Comparison of ENCODE assay signal across 1 cellular context in the genomic region with DNA sequence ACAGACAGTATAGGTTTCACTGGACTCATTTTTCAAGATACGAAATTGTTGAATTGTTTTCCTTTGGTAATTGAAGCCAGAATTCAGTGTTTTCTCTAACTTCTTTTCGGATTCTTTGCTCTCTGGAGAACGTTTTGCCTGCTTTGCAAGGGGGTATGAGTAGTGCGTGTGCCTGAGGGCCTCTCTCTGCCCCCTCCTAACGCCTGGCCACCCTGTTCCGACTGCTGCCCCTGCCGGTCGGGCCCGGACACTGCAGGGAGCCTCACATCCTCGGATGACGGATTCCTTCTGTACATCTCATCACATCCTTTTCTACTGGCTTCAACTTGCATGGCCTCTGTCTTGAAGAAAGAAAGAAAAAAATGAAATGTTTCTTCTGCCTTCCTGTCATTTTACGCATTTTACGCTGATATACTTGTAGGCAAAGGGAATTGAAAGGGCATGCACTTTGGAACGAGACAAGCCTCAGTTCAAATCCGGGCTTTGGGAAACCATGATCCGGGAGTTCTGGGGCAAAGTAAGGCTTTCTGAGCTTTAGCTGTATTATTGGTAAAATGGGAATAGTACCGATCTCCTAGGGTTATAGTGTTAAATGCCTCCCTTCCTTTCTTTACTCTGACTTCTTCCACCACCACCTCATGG.
TF ChIP-seq lines count a peak whose summit lies in the region.

No MANE protein-coding gene starts in this region.

TF ChIP-seq in K562, 482 proteins besides CTCF, POLR2A, EP300 and RAD21 (continued from another document and continues in another):
- TF ChIP-seq, protein P1, sequence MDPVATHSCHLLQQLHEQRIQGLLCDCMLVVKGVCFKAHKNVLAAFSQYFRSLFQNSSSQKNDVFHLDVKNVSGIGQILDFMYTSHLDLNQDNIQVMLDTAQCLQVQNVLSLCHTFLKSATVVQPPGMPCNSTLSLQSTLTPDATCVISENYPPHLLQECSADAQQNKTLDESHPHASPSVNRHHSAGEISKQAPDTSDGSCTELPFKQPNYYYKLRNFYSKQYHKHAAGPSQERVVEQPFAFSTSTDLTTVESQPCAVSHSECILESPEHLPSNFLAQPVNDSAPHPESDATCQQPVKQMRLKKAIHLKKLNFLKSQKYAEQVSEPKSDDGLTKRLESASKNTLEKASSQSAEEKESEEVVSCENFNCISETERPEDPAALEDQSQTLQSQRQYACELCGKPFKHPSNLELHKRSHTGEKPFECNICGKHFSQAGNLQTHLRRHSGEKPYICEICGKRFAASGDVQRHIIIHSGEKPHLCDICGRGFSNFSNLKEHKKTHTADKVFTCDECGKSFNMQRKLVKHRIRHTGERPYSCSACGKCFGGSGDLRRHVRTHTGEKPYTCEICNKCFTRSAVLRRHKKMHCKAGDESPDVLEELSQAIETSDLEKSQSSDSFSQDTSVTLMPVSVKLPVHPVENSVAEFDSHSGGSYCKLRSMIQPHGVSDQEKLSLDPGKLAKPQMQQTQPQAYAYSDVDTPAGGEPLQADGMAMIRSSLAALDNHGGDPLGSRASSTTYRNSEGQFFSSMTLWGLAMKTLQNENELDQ (CRISPR knock-in tag; IDR thresholded peaks at IDR 0.05; ENCODE audit: borderline replicate concordance) = no peak
- TF ChIP-seq DIDO1 (tag; IDR thresholded peaks at IDR 0.05; ENCODE audit: low read depth) (no peak), ETS2 (tag; IDR thresholded peaks at IDR 0.05; ENCODE audit: borderline replicate concordance, poor library complexity, severe bottlenecking) (no peak), HNRNPK (IDR thresholded peaks at IDR 0.05; ENCODE audit: low read depth, low read length, poor library complexity, severe bottlenecking) (no peak), POU5F1 (IDR thresholded peaks at IDR 0.05; ENCODE audit: borderline replicate concordance, low read depth, low read length, partially characterized antibody) (no peak), MAZ (CRISPR knock-in tag; conservative IDR thresholded peaks at IDR 0.05 in 1 of 2, IDR thresholded peaks at IDR 0.05 in 1 of 2) (peak in 1 of 2 experiments; percentile 37; a peak in 1 of 4 replicates), ARID2 (IDR thresholded peaks at IDR 0.05) (no peak), ETV5 (CRISPR knock-in tag; IDR thresholded peaks at IDR 0.05; ENCODE audit: low read depth) (no peak), TAF9B (IDR thresholded peaks at IDR 0.05; ENCODE audit: partially characterized antibody) (no peak), ZNF717 (CRISPR knock-in tag; IDR thresholded peaks at IDR 0.05) (no peak), BRCA1 (IDR thresholded peaks at IDR 0.05) (no peak), BRCA1 (CRISPR knock-in tag; IDR thresholded peaks at IDR 0.05) (no peak), ZNF165 (CRISPR knock-in tag; IDR thresholded peaks at IDR 0.05; ENCODE audit: borderline replicate concordance) (no peak), BCL6 (CRISPR knock-in tag; IDR thresholded peaks at IDR 0.05) (no peak), ZNF175 (CRISPR knock-in tag; IDR thresholded peaks at IDR 0.05; ENCODE audit: low read depth) (no peak), MTA3 (IDR thresholded peaks at IDR 0.05; ENCODE audit: borderline replicate concordance) (0 out of 2 replicates have a peak, but pooled peaks have one; percentile 21), MBD2 (IDR thresholded peaks at IDR 0.05; ENCODE audit: borderline replicate concordance, low read depth) (no peak), GABPB1 (CRISPR knock-in tag; IDR thresholded peaks at IDR 0.05) (no peak), LARP7 (IDR thresholded peaks at IDR 0.05) (no peak), RCOR1 (IDR thresholded peaks at IDR 0.05; ENCODE audit: borderline replicate concordance in 1 of 2, low read depth in 2 of 2, low read length in 2 of 2) (0 out of 4 replicates have a peak, but pooled peaks of 1 of the 2 experiments have one; percentile 9), SREBF2 (CRISPR knock-in tag; IDR thresholded peaks at IDR 0.05) (no peak), ZFP1 (CRISPR knock-in tag; IDR thresholded peaks at IDR 0.05) (no peak), CC2D1A (IDR thresholded peaks at IDR 0.05) (no peak), ZNF695 (CRISPR knock-in tag; IDR thresholded peaks at IDR 0.05) (no peak), NCOA1 (IDR thresholded peaks at IDR 0.05; ENCODE audit: low read depth) (no peak)
- TF ChIP-seq, protein P2, sequence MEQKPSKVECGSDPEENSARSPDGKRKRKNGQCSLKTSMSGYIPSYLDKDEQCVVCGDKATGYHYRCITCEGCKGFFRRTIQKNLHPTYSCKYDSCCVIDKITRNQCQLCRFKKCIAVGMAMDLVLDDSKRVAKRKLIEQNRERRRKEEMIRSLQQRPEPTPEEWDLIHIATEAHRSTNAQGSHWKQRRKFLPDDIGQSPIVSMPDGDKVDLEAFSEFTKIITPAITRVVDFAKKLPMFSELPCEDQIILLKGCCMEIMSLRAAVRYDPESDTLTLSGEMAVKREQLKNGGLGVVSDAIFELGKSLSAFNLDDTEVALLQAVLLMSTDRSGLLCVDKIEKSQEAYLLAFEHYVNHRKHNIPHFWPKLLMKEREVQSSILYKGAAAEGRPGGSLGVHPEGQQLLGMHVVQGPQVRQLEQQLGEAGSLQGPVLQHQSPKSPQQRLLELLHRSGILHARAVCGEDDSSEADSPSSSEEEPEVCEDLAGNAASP (IDR thresholded peaks at IDR 0.05) = no peak
- TF ChIP-seq, protein P3, sequence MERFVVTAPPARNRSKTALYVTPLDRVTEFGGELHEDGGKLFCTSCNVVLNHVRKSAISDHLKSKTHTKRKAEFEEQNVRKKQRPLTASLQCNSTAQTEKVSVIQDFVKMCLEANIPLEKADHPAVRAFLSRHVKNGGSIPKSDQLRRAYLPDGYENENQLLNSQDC (CRISPR knock-in tag; IDR thresholded peaks at IDR 0.05) = no peak
- TF ChIP-seq, protein P4, sequence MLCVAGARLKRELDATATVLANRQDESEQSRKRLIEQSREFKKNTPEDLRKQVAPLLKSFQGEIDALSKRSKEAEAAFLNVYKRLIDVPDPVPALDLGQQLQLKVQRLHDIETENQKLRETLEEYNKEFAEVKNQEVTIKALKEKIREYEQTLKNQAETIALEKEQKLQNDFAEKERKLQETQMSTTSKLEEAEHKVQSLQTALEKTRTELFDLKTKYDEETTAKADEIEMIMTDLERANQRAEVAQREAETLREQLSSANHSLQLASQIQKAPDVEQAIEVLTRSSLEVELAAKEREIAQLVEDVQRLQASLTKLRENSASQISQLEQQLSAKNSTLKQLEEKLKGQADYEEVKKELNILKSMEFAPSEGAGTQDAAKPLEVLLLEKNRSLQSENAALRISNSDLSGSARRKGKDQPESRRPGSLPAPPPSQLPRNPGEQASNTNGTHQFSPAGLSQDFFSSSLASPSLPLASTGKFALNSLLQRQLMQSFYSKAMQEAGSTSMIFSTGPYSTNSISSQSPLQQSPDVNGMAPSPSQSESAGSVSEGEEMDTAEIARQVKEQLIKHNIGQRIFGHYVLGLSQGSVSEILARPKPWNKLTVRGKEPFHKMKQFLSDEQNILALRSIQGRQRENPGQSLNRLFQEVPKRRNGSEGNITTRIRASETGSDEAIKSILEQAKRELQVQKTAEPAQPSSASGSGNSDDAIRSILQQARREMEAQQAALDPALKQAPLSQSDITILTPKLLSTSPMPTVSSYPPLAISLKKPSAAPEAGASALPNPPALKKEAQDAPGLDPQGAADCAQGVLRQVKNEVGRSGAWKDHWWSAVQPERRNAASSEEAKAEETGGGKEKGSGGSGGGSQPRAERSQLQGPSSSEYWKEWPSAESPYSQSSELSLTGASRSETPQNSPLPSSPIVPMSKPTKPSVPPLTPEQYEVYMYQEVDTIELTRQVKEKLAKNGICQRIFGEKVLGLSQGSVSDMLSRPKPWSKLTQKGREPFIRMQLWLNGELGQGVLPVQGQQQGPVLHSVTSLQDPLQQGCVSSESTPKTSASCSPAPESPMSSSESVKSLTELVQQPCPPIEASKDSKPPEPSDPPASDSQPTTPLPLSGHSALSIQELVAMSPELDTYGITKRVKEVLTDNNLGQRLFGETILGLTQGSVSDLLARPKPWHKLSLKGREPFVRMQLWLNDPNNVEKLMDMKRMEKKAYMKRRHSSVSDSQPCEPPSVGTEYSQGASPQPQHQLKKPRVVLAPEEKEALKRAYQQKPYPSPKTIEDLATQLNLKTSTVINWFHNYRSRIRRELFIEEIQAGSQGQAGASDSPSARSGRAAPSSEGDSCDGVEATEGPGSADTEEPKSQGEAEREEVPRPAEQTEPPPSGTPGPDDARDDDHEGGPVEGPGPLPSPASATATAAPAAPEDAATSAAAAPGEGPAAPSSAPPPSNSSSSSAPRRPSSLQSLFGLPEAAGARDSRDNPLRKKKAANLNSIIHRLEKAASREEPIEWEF (CRISPR knock-in tag; IDR thresholded peaks at IDR 0.05) = no peak
- TF ChIP-seq, protein P5, sequence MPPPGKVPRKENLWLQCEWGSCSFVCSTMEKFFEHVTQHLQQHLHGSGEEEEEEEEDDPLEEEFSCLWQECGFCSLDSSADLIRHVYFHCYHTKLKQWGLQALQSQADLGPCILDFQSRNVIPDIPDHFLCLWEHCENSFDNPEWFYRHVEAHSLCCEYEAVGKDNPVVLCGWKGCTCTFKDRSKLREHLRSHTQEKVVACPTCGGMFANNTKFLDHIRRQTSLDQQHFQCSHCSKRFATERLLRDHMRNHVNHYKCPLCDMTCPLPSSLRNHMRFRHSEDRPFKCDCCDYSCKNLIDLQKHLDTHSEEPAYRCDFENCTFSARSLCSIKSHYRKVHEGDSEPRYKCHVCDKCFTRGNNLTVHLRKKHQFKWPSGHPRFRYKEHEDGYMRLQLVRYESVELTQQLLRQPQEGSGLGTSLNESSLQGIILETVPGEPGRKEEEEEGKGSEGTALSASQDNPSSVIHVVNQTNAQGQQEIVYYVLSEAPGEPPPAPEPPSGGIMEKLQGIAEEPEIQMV (tag; conservative IDR thresholded peaks at IDR 0.05; ENCODE audit: low read depth) = no peak
- TF ChIP-seq, protein P6, sequence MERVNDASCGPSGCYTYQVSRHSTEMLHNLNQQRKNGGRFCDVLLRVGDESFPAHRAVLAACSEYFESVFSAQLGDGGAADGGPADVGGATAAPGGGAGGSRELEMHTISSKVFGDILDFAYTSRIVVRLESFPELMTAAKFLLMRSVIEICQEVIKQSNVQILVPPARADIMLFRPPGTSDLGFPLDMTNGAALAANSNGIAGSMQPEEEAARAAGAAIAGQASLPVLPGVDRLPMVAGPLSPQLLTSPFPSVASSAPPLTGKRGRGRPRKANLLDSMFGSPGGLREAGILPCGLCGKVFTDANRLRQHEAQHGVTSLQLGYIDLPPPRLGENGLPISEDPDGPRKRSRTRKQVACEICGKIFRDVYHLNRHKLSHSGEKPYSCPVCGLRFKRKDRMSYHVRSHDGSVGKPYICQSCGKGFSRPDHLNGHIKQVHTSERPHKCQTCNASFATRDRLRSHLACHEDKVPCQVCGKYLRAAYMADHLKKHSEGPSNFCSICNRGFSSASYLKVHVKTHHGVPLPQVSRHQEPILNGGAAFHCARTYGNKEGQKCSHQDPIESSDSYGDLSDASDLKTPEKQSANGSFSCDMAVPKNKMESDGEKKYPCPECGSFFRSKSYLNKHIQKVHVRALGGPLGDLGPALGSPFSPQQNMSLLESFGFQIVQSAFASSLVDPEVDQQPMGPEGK (CRISPR knock-in tag; IDR thresholded peaks at IDR 0.05; ENCODE audit: borderline replicate concordance) = no peak
- TF ChIP-seq, protein P7, sequence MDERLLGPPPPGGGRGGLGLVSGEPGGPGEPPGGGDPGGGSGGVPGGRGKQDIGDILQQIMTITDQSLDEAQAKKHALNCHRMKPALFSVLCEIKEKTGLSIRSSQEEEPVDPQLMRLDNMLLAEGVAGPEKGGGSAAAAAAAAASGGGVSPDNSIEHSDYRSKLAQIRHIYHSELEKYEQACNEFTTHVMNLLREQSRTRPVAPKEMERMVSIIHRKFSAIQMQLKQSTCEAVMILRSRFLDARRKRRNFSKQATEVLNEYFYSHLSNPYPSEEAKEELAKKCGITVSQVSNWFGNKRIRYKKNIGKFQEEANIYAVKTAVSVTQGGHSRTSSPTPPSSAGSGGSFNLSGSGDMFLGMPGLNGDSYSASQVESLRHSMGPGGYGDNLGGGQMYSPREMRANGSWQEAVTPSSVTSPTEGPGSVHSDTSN (CRISPR knock-in tag; IDR thresholded peaks at IDR 0.05; ENCODE audit: low read depth) = no peak
- TF ChIP-seq, protein P7 (tag; conservative IDR thresholded peaks at IDR 0.05; ENCODE audit: low read depth) = no peak
- TF ChIP-seq, protein P8, sequence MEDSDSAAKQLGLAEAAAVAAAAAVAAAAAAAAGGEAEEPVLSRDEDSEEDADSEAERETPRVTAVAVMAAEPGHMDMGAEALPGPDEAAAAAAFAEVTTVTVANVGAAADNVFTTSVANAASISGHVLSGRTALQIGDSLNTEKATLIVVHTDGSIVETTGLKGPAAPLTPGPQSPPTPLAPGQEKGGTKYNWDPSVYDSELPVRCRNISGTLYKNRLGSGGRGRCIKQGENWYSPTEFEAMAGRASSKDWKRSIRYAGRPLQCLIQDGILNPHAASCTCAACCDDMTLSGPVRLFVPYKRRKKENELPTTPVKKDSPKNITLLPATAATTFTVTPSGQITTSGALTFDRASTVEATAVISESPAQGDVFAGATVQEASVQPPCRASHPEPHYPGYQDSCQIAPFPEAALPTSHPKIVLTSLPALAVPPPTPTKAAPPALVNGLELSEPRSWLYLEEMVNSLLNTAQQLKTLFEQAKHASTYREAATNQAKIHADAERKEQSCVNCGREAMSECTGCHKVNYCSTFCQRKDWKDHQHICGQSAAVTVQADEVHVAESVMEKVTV (CRISPR knock-in tag; IDR thresholded peaks at IDR 0.05) = 0 out of 2 replicates have a peak, but pooled peaks have one; percentile 5
- TF ChIP-seq, protein P9, sequence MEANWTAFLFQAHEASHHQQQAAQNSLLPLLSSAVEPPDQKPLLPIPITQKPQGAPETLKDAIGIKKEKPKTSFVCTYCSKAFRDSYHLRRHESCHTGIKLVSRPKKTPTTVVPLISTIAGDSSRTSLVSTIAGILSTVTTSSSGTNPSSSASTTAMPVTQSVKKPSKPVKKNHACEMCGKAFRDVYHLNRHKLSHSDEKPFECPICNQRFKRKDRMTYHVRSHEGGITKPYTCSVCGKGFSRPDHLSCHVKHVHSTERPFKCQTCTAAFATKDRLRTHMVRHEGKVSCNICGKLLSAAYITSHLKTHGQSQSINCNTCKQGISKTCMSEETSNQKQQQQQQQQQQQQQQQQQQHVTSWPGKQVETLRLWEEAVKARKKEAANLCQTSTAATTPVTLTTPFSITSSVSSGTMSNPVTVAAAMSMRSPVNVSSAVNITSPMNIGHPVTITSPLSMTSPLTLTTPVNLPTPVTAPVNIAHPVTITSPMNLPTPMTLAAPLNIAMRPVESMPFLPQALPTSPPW (CRISPR knock-in tag; IDR thresholded peaks at IDR 0.05) = peak; percentile 57; the same call in 1 of the 2 replicates
- TF ChIP-seq, protein P10, sequence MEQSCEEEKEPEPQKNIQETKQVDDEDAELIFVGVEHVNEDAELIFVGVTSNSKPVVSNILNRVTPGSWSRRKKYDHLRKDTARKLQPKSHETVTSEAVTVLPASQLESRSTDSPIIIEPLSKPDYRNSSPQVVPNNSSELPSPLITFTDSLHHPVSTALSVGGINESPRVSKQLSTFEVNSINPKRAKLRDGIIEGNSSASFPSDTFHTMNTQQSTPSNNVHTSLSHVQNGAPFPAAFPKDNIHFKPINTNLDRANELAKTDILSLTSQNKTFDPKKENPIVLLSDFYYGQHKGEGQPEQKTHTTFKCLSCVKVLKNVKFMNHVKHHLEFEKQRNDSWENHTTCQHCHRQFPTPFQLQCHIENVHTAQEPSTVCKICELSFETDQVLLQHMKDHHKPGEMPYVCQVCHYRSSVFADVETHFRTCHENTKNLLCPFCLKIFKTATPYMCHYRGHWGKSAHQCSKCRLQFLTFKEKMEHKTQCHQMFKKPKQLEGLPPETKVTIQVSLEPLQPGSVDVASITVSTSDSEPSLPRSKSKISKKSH (CRISPR knock-in tag; IDR thresholded peaks at IDR 0.05) = no peak
